Comparison of ENCODE assay signal across 31 cellular contexts in the genomic region with DNA sequence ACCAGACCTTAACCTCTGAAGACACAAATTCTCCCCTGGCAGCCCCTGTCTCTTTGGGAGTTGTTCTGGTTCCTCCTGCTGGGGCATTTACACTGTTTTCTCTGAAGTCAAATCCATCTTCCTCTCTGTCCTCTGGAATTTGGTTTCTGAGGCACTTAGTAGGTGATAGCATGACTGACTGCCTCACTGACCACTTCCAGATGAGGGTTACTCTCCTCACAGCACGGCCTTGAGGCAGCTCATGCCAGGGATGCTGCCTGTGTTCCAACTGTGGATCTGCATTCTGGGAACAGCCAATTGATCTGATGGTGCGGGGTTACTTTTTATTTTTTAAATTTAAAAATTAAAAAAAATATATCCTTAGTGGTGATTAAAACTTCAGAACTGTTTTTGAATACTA.
A peak's percentile ranks its signal among the peaks of the same experiment; 100 is the strongest.
DNase-seq lines count a peak whose midpoint lies in the region; ATAC-seq, FAIRE-seq and TF ChIP-seq lines count a peak whose summit lies in the region.
"Had no signal": no experiment of that assay in that cellular context is flagged by ENCODE, and none has a peak within 500 bp of the region (broad histone marks: within the 10 kb centered on the region; RNA-seq: fewer than 3 reads in every experiment).

No MANE protein-coding gene starts in this region.

- FAIRE-seq in pancreas (lab: Jason Lieb, UNC): no peak
- FAIRE-seq: A204.1, GM12891, HTR-8/SVneo, K562 had no signal

- no peak for DNase-seq in right cardiac atrium
- DNase-seq in Right ventricle myocardium inferior (ENCODE audit: missing footprints): no peak
- no peak for DNase-seq in coronary artery (ENCODE audit: low spot score)
- no peak for DNase-seq in omental fat pad (ENCODE audit: low spot score)
- DNase-seq in aorta: no peak
- no peak for DNase-seq in H4 (ENCODE audit: low spot score)
- DNase-seq in NCI-H2196 treated with DMSO at 0.1 percent for 48 hours (lab: John Stamatoyannopoulos, UW; ENCODE audit: unreplicated experiment): no peak
- no peak for DNase-seq in pancreas
- DNase-seq: BE2C; CD8-positive, alpha-beta memory T cell; DMS 273 treated with DMSO at 0.1 percent for 48 hours; DMS79; EL; GDM1; HFFc6; Kasumi-1; NCI-H1105 treated with DMSO at 0.1 percent for 48 hours; NCI-H146; NCI-H1930; NCI-H2107; NCI-H446 treated with DMSO at 0.1 percent for 48 hours; NCI-H526; RPMI8226; SHP77 treated with DMSO at 0.1 percent for 48 hours had no signal

- H3K4me1 ChIP-seq in right cardiac atrium (ENCODE audit: control insufficient read depth, insufficient read depth, low read length): peaks cover 8% of the 10 kb centered on the region
- H3K4me1 ChIP-seq in aorta (ENCODE audit: control insufficient read depth in 1 of 2, insufficient read depth in 2 of 2, low read length in 2 of 2): peaks cover 2 to 19% of the 10 kb centered on the region in 2 donors
- H3K4me1 ChIP-seq in pancreas: no peaks in the 10 kb centered on the region
- H3K4me1 ChIP-seq: HAP-1 had no signal

- H3K27me3 ChIP-seq in right cardiac atrium (ENCODE audit: control insufficient read depth, insufficient read depth) (no peaks in the 10 kb centered on the region), aorta (ENCODE audit: control insufficient read depth in 1 of 2, insufficient read depth in 2 of 2, low read length in 1 of 2) (no peaks in the 10 kb centered on the region), pancreas (no peaks in the 10 kb centered on the region)
- H3K27me3 ChIP-seq: BE2C had no signal

- H3K27ac ChIP-seq in right cardiac atrium (ENCODE audit: low read length) (peak overlapping the region; percentile 26), coronary artery (peak overlapping the region; percentile 66 to 70), aorta (ENCODE audit: low read depth in 1 of 2, low read length in 2 of 2) (peak overlapping the region; percentile 79 to 94), pancreas (no peak overlapping the region)
- H3K27ac ChIP-seq: SK-N-MC had no signal

- no peaks in the 10 kb centered on the region for H3K9me3 ChIP-seq in right cardiac atrium (ENCODE audit: control insufficient read depth, low read length)
- H3K9me3 ChIP-seq in aorta (ENCODE audit: control insufficient read depth, low read length): no peaks in the 10 kb centered on the region
- no peaks in the 10 kb centered on the region for H3K9me3 ChIP-seq in pancreas
- H3K9me3 ChIP-seq: BE2C, HAP-1 had no signal

- intact Hi-C loops in right cardiac atrium (cut with DNase I): no loop called here
- intact Hi-C loops in Right ventricle myocardium inferior (cut with DNase I): no loop called here
- intact Hi-C loops in aorta (cut with DNase I): no loop called here
- intact Hi-C loops in pancreas (cut with DNase I): no loop called here

- ATAC-seq in right cardiac atrium (peak; percentile 36 to 55), Right ventricle myocardium inferior (no peak), omental fat pad (ENCODE audit: low FRiP score) (peak; percentile 46), aorta (ENCODE audit: low FRiP score) (no peak), pancreas (no peak)
- ATAC-seq: GM23338, K562 had no signal

- H3K4me3 ChIP-seq in right cardiac atrium (ENCODE audit: low read length): no peak overlapping the region
- no peak overlapping the region for H3K4me3 ChIP-seq in coronary artery
- H3K4me3 ChIP-seq in aorta (ENCODE audit: low read length in 2 of 2): no peak overlapping the region
- H3K4me3 ChIP-seq in pancreas: no peak overlapping the region
- H3K4me3 ChIP-seq: GM23338, HAP-1, K562, SK-N-MC had no signal

- H3K36me3 ChIP-seq in aorta (ENCODE audit: control insufficient read depth in 1 of 2, insufficient read depth in 2 of 2, low read length in 1 of 2): no peaks in the 10 kb centered on the region
- no peaks in the 10 kb centered on the region for H3K36me3 ChIP-seq in pancreas
- H3K36me3 ChIP-seq: BE2C, HAP-1 had no signal

- WGBS in right cardiac atrium: 49% methylated on average over 2 of the region's 2 CpGs
- 0 to 13% methylated on average over 2 of the region's 2 CpGs for WGBS in aorta, 2 donors
- 41 to 68% methylated on average over 2 of the region's 2 CpGs for WGBS in pancreas, 2 donors

- TF ChIP-seq CTCF in coronary artery (IDR thresholded peaks at IDR 0.05) (no peak), omental fat pad (IDR thresholded peaks at IDR 0.05) (no peak), pancreas (IDR thresholded peaks at IDR 0.05) (no peak)

Comparison
In these comparisons a context has a peak if more than half of its experiments do, and no peak if none do; other contexts are left out.
1. ATAC-seq: peak in right cardiac atrium (2 of 2) and omental fat pad (single experiment); none in Right ventricle myocardium inferior (single experiment), aorta (single experiment) and pancreas (0 of 4).
2. H3K27ac ChIP-seq: peak in right cardiac atrium (single experiment), coronary artery (2 of 2) and aorta (2 of 2); none in pancreas (0 of 4).